ENCODE assay signal across 17 cellular contexts in genomic region chr10:8063935-8064334, GRCh38. TPM values are rescaled to one million over a fixed set of nuclear protein-coding genes. Genes with fewer than 3 reads are reported as not detected.
DNase-seq lines count a peak whose midpoint lies in the region; ATAC-seq and TF ChIP-seq lines count a peak whose summit lies in the region.
"Had no signal": no experiment of that assay in that cellular context is flagged by ENCODE, and none has a peak within 500 bp of the region (broad histone marks: within the 10 kb centered on the region; RNA-seq: fewer than 3 reads in every experiment).

No MANE protein-coding gene starts in this region.

- no peak overlapping the region for H3K23ac ChIP-seq in mesendoderm (ENCODE audit: low read length)

- H4K8ac ChIP-seq in mesendoderm (ENCODE audit: low read depth, low read length): no peak overlapping the region

- no peak overlapping the region for H3K4me2 ChIP-seq in mesendoderm (ENCODE audit: low read length)

- TF ChIP-seq CTCF in left lung (IDR thresholded peaks at IDR 0.05) (no peak), foreskin fibroblast (IDR thresholded peaks at IDR 0.05; ENCODE audit: low read depth, low read length) (no peak), GM13977 (IDR thresholded peaks at IDR 0.05; ENCODE audit: extremely low read depth, insufficient read depth, missing control alignments) (no peak)

- no peak overlapping the region for H3K4ac ChIP-seq in mesendoderm (ENCODE audit: low read depth, low read length)

- H2BK5ac ChIP-seq in mesendoderm (ENCODE audit: low read length): peak overlapping the region; percentile 57

- no peak overlapping the region for H3K4me3 ChIP-seq in mesendoderm (ENCODE audit: low read length)
- H3K4me3 ChIP-seq in left lung: no peak overlapping the region
- no peak overlapping the region for H3K4me3 ChIP-seq in foreskin fibroblast (ENCODE audit: low read depth in 1 of 2, low read length in 2 of 2)
- H3K4me3 ChIP-seq: right atrium auricular region, upper lobe of left lung had no signal

- peak overlapping the region; percentile 44 for H2AK5ac ChIP-seq in mesendoderm (ENCODE audit: low read length)

- H3K79me2 ChIP-seq in mesendoderm (ENCODE audit: control insufficient read depth, insufficient read depth, low read length): peaks cover 21% of the 10 kb centered on the region

- H3K27ac Mint-ChIP-seq in activated naive CD8-positive, alpha-beta T cell treated with anti-CD3 and anti-CD28 coated beads, Interleukin-2, amount 10 ng/mL, durations not matched to agents 7 days and 5 days: no peak overlapping the region
- H3K27ac Mint-ChIP-seq in activated naive CD8-positive, alpha-beta T cell treated with anti-CD3 and anti-CD28 coated beads for 36 hours: no peak overlapping the region
- H3K27ac Mint-ChIP-seq in activated T-helper 2 cell treated with anti-CD3 and anti-CD28 coated beads, Interferon-gamma antibody, Interleukin-2, Interleukin-4, amounts not matched to agents 10 μg/mL and 5 μg/mL and 100 μg/mL, durations not matched to agents 14 hours and 24 hours and 36 hours: peak overlapping the region; percentile 90

- intact Hi-C loops in activated T-helper 2 cell treated with anti-CD3 and anti-CD28 coated beads, Interferon-gamma antibody, Interleukin-2, Interleukin-4, amounts not matched to agents 10 μg/mL and 5 μg/mL and 100 μg/mL, durations not matched to agents 14 hours and 24 hours and 36 hours (cut with micrococcal nuclease): loop anchor here (2.0 to 5.0 kb wide), 2 partner anchors 15 to 768 kb away; no protein-coding TSS in a partner anchor
- intact Hi-C loops in left lung (cut with DNase I): no loop called here

- in situ Hi-C loops in GM13977 (cut with MboI; ENCODE audit: low pct_unique_long_range_greater_than_20kb, low sequenced_read_pairs, unreplicated experiment): no loop called here

- peaks cover 3% of the 10 kb centered on the region for H3K36me3 ChIP-seq in mesendoderm (ENCODE audit: control insufficient read depth, insufficient read depth, low read length)
- H3K36me3 ChIP-seq in left lung: no peaks in the 10 kb centered on the region
- H3K36me3 ChIP-seq: right atrium auricular region, upper lobe of left lung had no signal

- H3K27me3 ChIP-seq in mesendoderm (ENCODE audit: insufficient read depth, low read length, poor library complexity) (no peaks in the 10 kb centered on the region), left lung (peaks cover 43 to 71% of the 10 kb centered on the region in 2 donors)
- H3K27me3 ChIP-seq: right atrium auricular region had no signal

- H3K4me1 Mint-ChIP-seq in activated naive CD8-positive, alpha-beta T cell treated with anti-CD3 and anti-CD28 coated beads, Interleukin-2, amount 10 ng/mL, durations not matched to agents 7 days and 5 days: peaks cover 73% of the 10 kb centered on the region
- H3K4me1 Mint-ChIP-seq in activated naive CD8-positive, alpha-beta T cell treated with anti-CD3 and anti-CD28 coated beads for 36 hours: peaks cover 77% of the 10 kb centered on the region
- H3K4me1 Mint-ChIP-seq in activated T-helper 2 cell treated with anti-CD3 and anti-CD28 coated beads, Interferon-gamma antibody, Interleukin-2, Interleukin-4, amounts not matched to agents 10 μg/mL and 5 μg/mL and 100 μg/mL, durations not matched to agents 14 hours and 24 hours and 36 hours (ENCODE audit: low read depth): peaks cover 84% of the 10 kb centered on the region

- no peak overlapping the region for H2BK120ac ChIP-seq in mesendoderm (ENCODE audit: low read depth, low read length)

- ATAC-seq in activated naive CD8-positive, alpha-beta T cell treated with anti-CD3 and anti-CD28 coated beads, Interleukin-2, amount 10 ng/mL, durations not matched to agents 7 days and 5 days (ENCODE audit: low read depth): no peak
- ATAC-seq in left lung (no peak), HG03039 (IDR thresholded peaks at IDR 0.05; ENCODE audit: unreplicated experiment) (no peak)
- ATAC-seq: left ventricle myocardium superior had no signal

- H3K4me1 ChIP-seq in mesendoderm (ENCODE audit: control insufficient read depth, low read depth, low read length): peaks cover 44% of the 10 kb centered on the region
- H3K4me1 ChIP-seq in left lung: peaks cover 0 to 27% of the 10 kb centered on the region in 2 donors
- H3K4me1 ChIP-seq: right atrium auricular region had no signal

- no CpG with 5 or more reads among the region's 13 CpGs for WGBS in mesendoderm (ENCODE audit: extremely low coverage, insufficient coverage, low lambda C conversion rate)

- DNase-seq in activated naive CD8-positive, alpha-beta T cell treated with anti-CD3 and anti-CD28 coated beads, Interleukin-2, amount 10 ng/mL, durations not matched to agents 7 days and 5 days: no peak
- no peak for DNase-seq in activated naive CD8-positive, alpha-beta T cell treated with anti-CD3 and anti-CD28 coated beads for 36 hours
- no peak for DNase-seq in activated T-helper 2 cell treated with anti-CD3 and anti-CD28 coated beads, Interferon-gamma antibody, Interleukin-2, Interleukin-4, amounts not matched to agents 10 μg/mL and 5 μg/mL and 100 μg/mL, durations not matched to agents 14 hours and 24 hours and 36 hours (ENCODE audit: low spot score)
- DNase-seq in mesendoderm (no peak), left lung (no peak), foreskin fibroblast (no peak), GM13977 (ENCODE audit: low spot score) (no peak)
- DNase-seq: activated CD4-positive, alpha-beta T cell treated with anti-CD3 and anti-CD28 coated beads for 4 hours; activated effector memory CD4-positive, alpha-beta T cell treated with Interleukin-2 at 50 U/mL for 16 hours; hippocampal formation; left ventricle myocardium superior; MV-4-11; NCI-H748 treated with DMSO at 0.1 percent for 48 hours; stimulated activated CD8-positive, alpha-beta memory T cell treated with anti-CD3 and anti-CD28 coated beads, Interleukin-4, amount 100 ng/mL, for 48 hours; upper lobe of left lung had no signal

- peaks cover 8% of the 10 kb centered on the region for H3K79me1 ChIP-seq in mesendoderm (ENCODE audit: low read length)

- peak overlapping the region; percentile 71 for H3K27ac ChIP-seq in mesendoderm (ENCODE audit: low read depth, low read length)
- no peak overlapping the region for H3K27ac ChIP-seq in left lung
- H3K27ac ChIP-seq: right atrium auricular region, upper lobe of left lung had no signal

- H3K9me3 Mint-ChIP-seq in activated naive CD8-positive, alpha-beta T cell treated with anti-CD3 and anti-CD28 coated beads, Interleukin-2, amount 10 ng/mL, durations not matched to agents 7 days and 5 days: no peaks in the 10 kb centered on the region
- H3K9me3 Mint-ChIP-seq in activated naive CD8-positive, alpha-beta T cell treated with anti-CD3 and anti-CD28 coated beads for 36 hours: no peaks in the 10 kb centered on the region
- H3K9me3 Mint-ChIP-seq in activated T-helper 2 cell treated with anti-CD3 and anti-CD28 coated beads, Interferon-gamma antibody, Interleukin-2, Interleukin-4, amounts not matched to agents 10 μg/mL and 5 μg/mL and 100 μg/mL, durations not matched to agents 14 hours and 24 hours and 36 hours: no peaks in the 10 kb centered on the region

- H3K4me3 Mint-ChIP-seq in activated naive CD8-positive, alpha-beta T cell treated with anti-CD3 and anti-CD28 coated beads, Interleukin-2, amount 10 ng/mL, durations not matched to agents 7 days and 5 days: peak overlapping the region; percentile 11
- H3K4me3 Mint-ChIP-seq in activated naive CD8-positive, alpha-beta T cell treated with anti-CD3 and anti-CD28 coated beads for 36 hours: no peak overlapping the region
- H3K4me3 Mint-ChIP-seq in activated T-helper 2 cell treated with anti-CD3 and anti-CD28 coated beads, Interferon-gamma antibody, Interleukin-2, Interleukin-4, amounts not matched to agents 10 μg/mL and 5 μg/mL and 100 μg/mL, durations not matched to agents 14 hours and 24 hours and 36 hours (ENCODE audit: low read depth): peak overlapping the region; percentile 92

- no peaks in the 10 kb centered on the region for H3K9me3 ChIP-seq in left lung
- H3K9me3 ChIP-seq: right atrium auricular region, upper lobe of left lung had no signal

- peak overlapping the region; percentile 10 for H3K9ac ChIP-seq in mesendoderm (ENCODE audit: low read length)

- peak overlapping the region; percentile 69 for H3K56ac ChIP-seq in mesendoderm (ENCODE audit: low read length)

- no peaks in the 10 kb centered on the region for H3K27me3 Mint-ChIP-seq in activated naive CD8-positive, alpha-beta T cell treated with anti-CD3 and anti-CD28 coated beads, Interleukin-2, amount 10 ng/mL, durations not matched to agents 7 days and 5 days
- peaks cover 4% of the 10 kb centered on the region for H3K27me3 Mint-ChIP-seq in activated naive CD8-positive, alpha-beta T cell treated with anti-CD3 and anti-CD28 coated beads for 36 hours
- H3K27me3 Mint-ChIP-seq in activated T-helper 2 cell treated with anti-CD3 and anti-CD28 coated beads, Interferon-gamma antibody, Interleukin-2, Interleukin-4, amounts not matched to agents 10 μg/mL and 5 μg/mL and 100 μg/mL, durations not matched to agents 14 hours and 24 hours and 36 hours (ENCODE audit: low read depth): no peaks in the 10 kb centered on the region

- POLR2A ChIA-PET in activated naive CD8-positive, alpha-beta T cell treated with anti-CD3 and anti-CD28 coated beads, Interleukin-2, amount 10 ng/mL, durations not matched to agents 7 days and 5 days (lab: Charles Lee): interaction anchor here (1.0 kb wide), 1 partner anchor 396 kb away, joined by 4 read pairs; no protein-coding TSS in a partner anchor

- peak overlapping the region; percentile 64 for H3K18ac ChIP-seq in mesendoderm (ENCODE audit: low read length)

- no peak overlapping the region for H4K5ac ChIP-seq in mesendoderm (ENCODE audit: low read length)

- H3K36me3 Mint-ChIP-seq in activated naive CD8-positive, alpha-beta T cell treated with anti-CD3 and anti-CD28 coated beads, Interleukin-2, amount 10 ng/mL, durations not matched to agents 7 days and 5 days: peaks cover 82% of the 10 kb centered on the region
- H3K36me3 Mint-ChIP-seq in activated naive CD8-positive, alpha-beta T cell treated with anti-CD3 and anti-CD28 coated beads for 36 hours: peaks cover 61% of the 10 kb centered on the region
- H3K36me3 Mint-ChIP-seq in activated T-helper 2 cell treated with anti-CD3 and anti-CD28 coated beads, Interferon-gamma antibody, Interleukin-2, Interleukin-4, amounts not matched to agents 10 μg/mL and 5 μg/mL and 100 μg/mL, durations not matched to agents 14 hours and 24 hours and 36 hours (ENCODE audit: low read depth): peaks cover 98% of the 10 kb centered on the region

- peak overlapping the region; percentile 28 for H2BK15ac ChIP-seq in mesendoderm (replicated peaks; ENCODE audit: low read depth)

RNA-seq across cellular contexts. Expression of gene GATA3, which starts 9.4 kb away (rescaled TPM):
- total RNA-seq in activated naive CD8-positive, alpha-beta T cell treated with anti-CD3 and anti-CD28 coated beads, Interleukin-2, amount 10 ng/mL, durations not matched to agents 7 days and 5 days: 10 to 100 TPM; 48.3 to 49.1 TPM
- 1 to 10 TPM; 8.4 to 8.8 TPM for total RNA-seq in activated naive CD8-positive, alpha-beta T cell treated with anti-CD3 and anti-CD28 coated beads for 36 hours
- 281 and 293 TPM in 2 replicates for total RNA-seq in activated T-helper 2 cell treated with anti-CD3 and anti-CD28 coated beads, Interferon-gamma antibody, Interleukin-2, Interleukin-4, amounts not matched to agents 10 μg/mL and 5 μg/mL and 100 μg/mL, durations not matched to agents 14 hours and 24 hours and 36 hours
- polyA plus RNA-seq in mesendoderm (2013, experiment 1 of 2): 7.2 TPM
- 6.2 TPM for polyA plus RNA-seq in mesendoderm (2013, experiment 2 of 2)
- total RNA-seq in left lung: 1 to 10 TPM; 1.7 to 2.5 TPM

Comparison
In these comparisons a context has a peak if more than half of its experiments do, and no peak if none do; other contexts are left out.
1. RNA of gene GATA3, which starts 9.4 kb away (total RNA-seq): 281 to 293 TPM in activated T-helper 2 cell treated with anti-CD3 and anti-CD28 coated beads, Interferon-gamma antibody, Interleukin-2, Interleukin-4, amounts not matched to agents 10 μg/mL and 5 μg/mL and 100 μg/mL, durations not matched to agents 14 hours and 24 hours and 36 hours and 48.3 to 49.1 TPM in activated naive CD8-positive, alpha-beta T cell treated with anti-CD3 and anti-CD28 coated beads, Interleukin-2, amount 10 ng/mL, durations not matched to agents 7 days and 5 days; 8.4 to 8.8 TPM in activated naive CD8-positive, alpha-beta T cell treated with anti-CD3 and anti-CD28 coated beads for 36 hours and 1.7 to 2.5 TPM in left lung; every median in the first group is over 4 times any median in the second.